21 cellular contexts compared by ENCODE assay signal in genomic region chr16:4787627-4788482, GRCh38. TPM values are rescaled to one million over a fixed set of nuclear protein-coding genes. Genes with fewer than 3 reads are reported as not detected.
DNase-seq lines count a peak whose midpoint lies in the region; ATAC-seq and TF ChIP-seq lines count a peak whose summit lies in the region.
"Had no signal": no experiment of that assay in that cellular context is flagged by ENCODE, and none has a peak within 500 bp of the region (broad histone marks: within the 10 kb centered on the region; RNA-seq: fewer than 3 reads in every experiment).

TSS of gene SEPTIN12 (minus strand) at chr16:4788345. CDS start at chr16:4787645, 700 bp downstream.

- peak within 1 kb of the TSS; percentile 84 for H3K14ac ChIP-seq in neuronal stem cell (ENCODE audit: low read length)

- peak within 1 kb of the TSS; percentile 44 for H3K18ac ChIP-seq in neuronal stem cell (ENCODE audit: low read length)

- peak within 1 kb of the TSS in 2 of 3 donors; percentile 59 to 95 for H3K27ac Mint-ChIP-seq in CD4-positive, CD25-positive, alpha-beta regulatory T cell
- peak within 1 kb of the TSS; percentile 87; the same call in 1 of the 2 replicates for H3K27ac Mint-ChIP-seq in GM23338
- H3K27ac Mint-ChIP-seq: activated naive CD8-positive, alpha-beta T cell treated with anti-CD3 and anti-CD28 coated beads, Interleukin-2, amount 10 ng/mL, durations not matched to agents 7 days and 5 days; progenitor cell of endocrine pancreas had no signal

- no peak for ATAC-seq in CD4-positive, CD25-positive, alpha-beta regulatory T cell (ENCODE audit: low read depth in 2 of 2)
- ATAC-seq in GM23338 (peak; percentile 65), HG02623 (IDR thresholded peaks at IDR 0.05; ENCODE audit: unreplicated experiment) (no peak)
- ATAC-seq: left ventricle myocardium superior had no signal

- H2BK15ac ChIP-seq in neuronal stem cell (ENCODE audit: low read length), result peak within 1 kb of the TSS; percentile 2

- H2BK12ac ChIP-seq in neuronal stem cell (ENCODE audit: low read length), result no peak within 1 kb of the TSS

- no peaks in the 10 kb centered on the region for H3K79me1 ChIP-seq in neuronal stem cell (ENCODE audit: low read depth, low read length)

- H3K9me3 Mint-ChIP-seq in CD4-positive, CD25-positive, alpha-beta regulatory T cell, result no peaks in the 10 kb centered on the region
- peaks cover 2% of the 10 kb centered on the region; the same call in 2 of the 3 replicates for H3K9me3 Mint-ChIP-seq in GM23338
- H3K9me3 Mint-ChIP-seq: activated naive CD8-positive, alpha-beta T cell treated with anti-CD3 and anti-CD28 coated beads, Interleukin-2, amount 10 ng/mL, durations not matched to agents 7 days and 5 days had no signal

- no peaks in the 10 kb centered on the region for H3K4me1 ChIP-seq in CD4-positive, CD25-positive, alpha-beta regulatory T cell (ENCODE audit: control insufficient read depth, insufficient read depth, low read length, poor library complexity, severe bottlenecking)
- H3K4me1 ChIP-seq in GM23338 (ENCODE audit: insufficient read depth), result peaks cover 12% of the 10 kb centered on the region; the same call in 1 of the 2 replicates
- peaks cover 3 to 5% of the 10 kb centered on the region in 2 donors for H3K4me1 ChIP-seq in neuronal stem cell (ENCODE audit: control insufficient read depth in 2 of 2, insufficient read depth in 1 of 2, low read depth in 1 of 2, low read length in 2 of 2)
- H3K4me1 ChIP-seq: HAP-1 had no signal

- H3K27ac ChIP-seq in CD4-positive, CD25-positive, alpha-beta regulatory T cell (ENCODE audit: insufficient read depth, low read length, poor library complexity, severe bottlenecking), result no peak within 1 kb of the TSS
- H3K27ac ChIP-seq in GM23338 (ENCODE audit: low read depth) (no peak within 1 kb of the TSS), VCaP (peak within 1 kb of the TSS; percentile 41), neuronal stem cell (replicated peaks; ENCODE audit: low read length) (no peak within 1 kb of the TSS)

- TF ChIP-seq CTCF in GM23338 (conservative IDR thresholded peaks at IDR 0.05; ENCODE audit: low read depth in 2 of 2), result no peak
- TF ChIP-seq CTCF in VCaP (conservative IDR thresholded peaks at IDR 0.05), result no peak

- H3K23ac ChIP-seq in neuronal stem cell (ENCODE audit: low read depth, low read length, poor library complexity), result peak within 1 kb of the TSS; percentile 0

- H4K91ac ChIP-seq in neuronal stem cell (ENCODE audit: low read depth, low read length, poor library complexity), result no peak within 1 kb of the TSS

- H3K4me3 ChIP-seq in CD4-positive, CD25-positive, alpha-beta regulatory T cell (ENCODE audit: low read depth, low read length), result no peak within 1 kb of the TSS
- H3K4me3 ChIP-seq in GM23338 (no peak within 1 kb of the TSS), neuronal stem cell (ENCODE audit: low read length in 2 of 2) (no peak within 1 kb of the TSS)
- H3K4me3 ChIP-seq: HAP-1 had no signal

- no peak within 1 kb of the TSS for H2BK120ac ChIP-seq in neuronal stem cell (ENCODE audit: low read depth, low read length)

- no CpG with 5 or more reads among the region's 14 CpGs for WGBS in neuronal stem cell (ENCODE audit: extremely low coverage in 2 of 2, insufficient read length in 2 of 2, insufficient replicate concordance in 1 of 2), 2 donors

- no peaks in the 10 kb centered on the region for H4K20me1 ChIP-seq in GM23338 (replicated peaks; ENCODE audit: insufficient read depth)

- H3K9me3 ChIP-seq in CD4-positive, CD25-positive, alpha-beta regulatory T cell (ENCODE audit: control insufficient read depth in 2 of 2, low read length in 2 of 2), result no peaks in the 10 kb centered on the region
- H3K9me3 ChIP-seq in neuronal stem cell (replicated peaks in 1 of 2; ENCODE audit: control insufficient read depth in 2 of 2, insufficient read depth in 1 of 2, low read depth in 1 of 2, low read length in 2 of 2), result no peaks in the 10 kb centered on the region
- H3K9me3 ChIP-seq: HAP-1 had no signal

- H3K9me2 ChIP-seq in GM23338 (ENCODE audit: insufficient read depth), result no peaks in the 10 kb centered on the region

- H2BK5ac ChIP-seq in neuronal stem cell (ENCODE audit: low read length), result no peak within 1 kb of the TSS

- DNase-seq in CD4-positive, CD25-positive, alpha-beta regulatory T cell, result no peak
- DNase-seq in GM23338 (ENCODE audit: low spot score) (peak; percentile 32), neuronal stem cell (ENCODE audit: low spot score) (no peak), erythroblast (lab: John Stamatoyannopoulos, UW) (no peak), amygdala (lab: John Stamatoyannopoulos, UW) (no peak)
- DNase-seq: activated CD4-positive, alpha-beta T cell treated with anti-CD3 and anti-CD28 coated beads, Interleukin-2, amount 50 U/mL, for 1 hour; activated naive CD8-positive, alpha-beta T cell treated with anti-CD3 and anti-CD28 coated beads, Interleukin-2, amount 10 ng/mL, durations not matched to agents 7 days and 5 days; activated T-cell treated with anti-CD3 and anti-CD28 coated beads, Interleukin-2, amount 50 U/mL, for 1 hour; effector memory CD4-positive, alpha-beta T cell; left ventricle myocardium superior; MM.1S; NCI-H2029 treated with DMSO at 0.1 percent for 48 hours; NK-92 treated with Interleukin-12 subunit alpha and Interleukin-12 subunit beta, amount 100 ng/mL, for 24 hours; SIG-M5; stimulated activated CD4-positive, alpha-beta T cell treated with anti-CD3 and anti-CD28 coated beads, Interleukin-12 subunit alpha, Interleukin-12 subunit beta, amount 100 ng/mL, for 4 hours had no signal

- no peak within 1 kb of the TSS for H3K4me2 ChIP-seq in GM23338
- H3K4me2 ChIP-seq in neuronal stem cell (ENCODE audit: insufficient read depth, low read length, poor library complexity, severe bottlenecking), result no peak within 1 kb of the TSS

- no peaks in the 10 kb centered on the region for H3K27me3 ChIP-seq in CD4-positive, CD25-positive, alpha-beta regulatory T cell (ENCODE audit: control insufficient read depth, insufficient read depth, low read length)
- H3K27me3 ChIP-seq in GM23338 (ENCODE audit: insufficient read depth) (no peaks in the 10 kb centered on the region), neuronal stem cell (ENCODE audit: control insufficient read depth in 3 of 3, insufficient read depth in 3 of 3, low read depth in 1 of 3, low read length in 3 of 3) (peaks cover 0 to 2% (median 0%) of the 10 kb centered on the region in 3 experiments)

- no peaks in the 10 kb centered on the region for H3K79me2 ChIP-seq in GM23338 (replicated peaks; ENCODE audit: insufficient read depth)

- H3K9ac ChIP-seq in neuronal stem cell (ENCODE audit: low read depth, low read length, poor library complexity), result no peak within 1 kb of the TSS

- no peak within 1 kb of the TSS for H3K4ac ChIP-seq in neuronal stem cell (ENCODE audit: low read length)

- no peak for TF ChIP-seq POLR2A in erythroblast (IDR thresholded peaks at IDR 0.05; ENCODE audit: low read length)

- no peak within 1 kb of the TSS for H3K4me3 Mint-ChIP-seq in CD4-positive, CD25-positive, alpha-beta regulatory T cell
- H3K4me3 Mint-ChIP-seq in GM23338, result no peak within 1 kb of the TSS; the same call in 2 of the 3 replicates
- H3K4me3 Mint-ChIP-seq: activated naive CD8-positive, alpha-beta T cell treated with anti-CD3 and anti-CD28 coated beads, Interleukin-2, amount 10 ng/mL, durations not matched to agents 7 days and 5 days had no signal

- no peaks in the 10 kb centered on the region for H3K4me1 Mint-ChIP-seq in CD4-positive, CD25-positive, alpha-beta regulatory T cell
- peaks cover 13% of the 10 kb centered on the region for H3K4me1 Mint-ChIP-seq in GM23338

- H3K36me3 Mint-ChIP-seq in CD4-positive, CD25-positive, alpha-beta regulatory T cell, result no peaks in the 10 kb centered on the region
- peaks cover 19% of the 10 kb centered on the region for H3K36me3 Mint-ChIP-seq in GM23338 (ENCODE audit: low read depth)
- H3K36me3 Mint-ChIP-seq: activated naive CD8-positive, alpha-beta T cell treated with anti-CD3 and anti-CD28 coated beads, Interleukin-2, amount 10 ng/mL, durations not matched to agents 7 days and 5 days had no signal

- H3F3A ChIP-seq in GM23338 (replicated peaks; ENCODE audit: low read depth), result no peaks in the 10 kb centered on the region

- H2AFZ ChIP-seq in GM23338 (peak within 1 kb of the TSS; percentile 87), neuronal stem cell (ENCODE audit: low read length) (peak within 1 kb of the TSS; percentile 32)

- no peak within 1 kb of the TSS for H4K8ac ChIP-seq in neuronal stem cell (ENCODE audit: low read depth, low read length)

- H3K36me3 ChIP-seq in CD4-positive, CD25-positive, alpha-beta regulatory T cell (ENCODE audit: control insufficient read depth, insufficient read depth, low read length), result no peaks in the 10 kb centered on the region
- H3K36me3 ChIP-seq in GM23338 (ENCODE audit: insufficient read depth) (no peaks in the 10 kb centered on the region), neuronal stem cell (replicated peaks in 1 of 2; ENCODE audit: control insufficient read depth in 2 of 2, insufficient read depth in 2 of 2, low read length in 2 of 2) (no peaks in the 10 kb centered on the region)
- H3K36me3 ChIP-seq: HAP-1 had no signal

- no peaks in the 10 kb centered on the region for H3K27me3 Mint-ChIP-seq in CD4-positive, CD25-positive, alpha-beta regulatory T cell
- H3K27me3 Mint-ChIP-seq in GM23338 (ENCODE audit: insufficient read depth, low read depth, poor library complexity), result peaks cover 18% of the 10 kb centered on the region
- H3K27me3 Mint-ChIP-seq: progenitor cell of endocrine pancreas had no signal

- H2AK5ac ChIP-seq in neuronal stem cell (ENCODE audit: low read depth, low read length), result peak within 1 kb of the TSS; percentile 40

TF ChIP-seq in GM23338, 12 proteins besides CTCF, POLR2A, EP300 and RAD21 (continues in another document):
- TF ChIP-seq ETS1 (IDR thresholded peaks at IDR 0.05) (no peak), EZH2 (IDR thresholded peaks at IDR 0.05; ENCODE audit: low read depth, unreplicated experiment) (no peak), STAT1 (IDR thresholded peaks at IDR 0.05; ENCODE audit: unreplicated experiment) (no peak), ZNF331 (CRISPR knock-in tag; IDR thresholded peaks at IDR 0.05; ENCODE audit: low read depth) (no peak), CREB1 (CRISPR knock-in tag; IDR thresholded peaks at IDR 0.05; ENCODE audit: low read depth) (no peak)

RNA-seq across cellular contexts. Expression of gene SEPTIN12, which starts in this region (rescaled TPM):
- 0.27 TPM for total RNA-seq in CD4-positive, CD25-positive, alpha-beta regulatory T cell
- polyA plus RNA-seq in CD4-positive, CD25-positive, alpha-beta regulatory T cell, result not detected
- total RNA-seq in GM23338 (2014; rRNA removed; shearing (Covaris generic)), result not detected in 2 replicates
- not detected in 2 replicates for polyA plus RNA-seq in GM23338 (2016; fragmentation: Nextera tagmentation; extraction: Ambion mirVana)
- 0.81 TPM for polyA plus RNA-seq in neuronal stem cell (2013, experiment 1 of 2)
- polyA plus RNA-seq in neuronal stem cell (2013, experiment 2 of 2), result 0.47 TPM
- total RNA-seq: activated naive CD8-positive, alpha-beta T cell treated with anti-CD3 and anti-CD28 coated beads, Interleukin-2, amount 10 ng/mL, durations not matched to agents 7 days and 5 days; cardiac septum; left ventricle myocardium superior; progenitor cell of endocrine pancreas had no signal
- polyA plus RNA-seq: BJ had no signal

Comparison
In these comparisons a context has a peak if more than half of its experiments do, and no peak if none do; other contexts are left out.
1. Peak in DNase-seq and ATAC-seq in GM23338; RNA of the gene not detected or under 1 TPM.